22 cellular contexts compared by ENCODE assay signal in the genomic region with DNA sequence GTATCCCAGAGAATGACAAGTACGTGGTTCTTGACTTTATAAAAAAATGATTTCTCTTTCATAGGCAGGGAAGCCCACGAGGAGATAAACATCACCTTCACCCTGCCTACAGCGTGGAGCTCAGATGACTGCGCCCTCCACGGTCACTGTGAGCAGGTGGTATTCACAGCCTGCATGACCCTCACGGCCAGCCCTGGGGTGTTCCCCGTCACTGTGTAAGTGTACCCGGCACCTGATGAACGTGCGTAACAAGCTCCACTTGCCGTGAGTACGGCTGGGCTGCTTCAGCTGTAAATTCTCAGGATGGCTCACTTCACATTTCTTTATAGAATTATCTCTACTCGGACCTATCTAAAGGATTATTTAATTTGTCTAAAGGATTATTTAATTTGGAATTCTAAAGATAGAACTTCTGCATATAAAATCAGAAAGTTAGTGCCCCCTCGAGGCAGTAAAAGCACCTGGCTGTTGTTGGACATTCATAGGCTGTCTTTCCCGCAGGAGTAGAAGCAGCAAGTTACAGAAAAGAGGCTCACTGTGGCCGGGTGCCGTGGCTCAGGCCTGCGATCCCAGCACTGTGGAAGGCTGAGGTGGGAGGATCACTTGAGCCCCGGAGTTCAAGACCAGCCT.
"Had no signal": no experiment of that assay in that cellular context is flagged by ENCODE, and none has a peak within 500 bp of the region (broad histone marks: within the 10 kb centered on the region; RNA-seq: fewer than 3 reads in every experiment).

No MANE protein-coding gene starts in this region.

- DNase-seq: activated CD4-positive, alpha-beta memory T cell treated with anti-CD3 and anti-CD28 coated beads for 36 hours; activated CD4-positive, alpha-beta T cell treated with anti-CD3 and anti-CD28 coated beads, Interleukin-2, amount 10 ng/mL, durations not matched to agents 7 days and 5 days; activated CD4-positive, CD25-positive, alpha-beta regulatory T cell; activated CD8-positive, alpha-beta memory T cell treated with anti-CD3 and anti-CD28 coated beads for 24 hours; activated effector memory CD4-positive, alpha-beta T cell treated with Interleukin-2 at 50 U/mL for 16 hours; activated naive CD4-positive, alpha-beta T cell; KG1; MM.1S; NCI-H1105 treated with DMSO at 0.1 percent for 48 hours; NCI-H1436 treated with DMSO at 0.1 percent for 48 hours; NCI-H187; NCI-H2081; NCI-H510A treated with DMSO at 0.1 percent for 48 hours; Peyer's patch; SHP77; T-cell; T-helper 2 cell; T1000 had no signal

- H3K27ac ChIP-seq: breast epithelium, Peyer's patch, SJSA1 had no signal

- H3K9me3 ChIP-seq: breast epithelium, Peyer's patch, SJSA1 had no signal

- H3K27me3 Mint-ChIP-seq: activated CD4-positive, alpha-beta memory T cell treated with anti-CD3 and anti-CD28 coated beads for 36 hours; activated CD4-positive, alpha-beta T cell treated with anti-CD3 and anti-CD28 coated beads, Interleukin-2, amount 10 ng/mL, durations not matched to agents 7 days and 5 days; activated naive CD4-positive, alpha-beta T cell treated with anti-CD3 and anti-CD28 coated beads, Interleukin-2, amount 50 U/mL, for 24 hours; T-cell had no signal

- H3K4me3 Mint-ChIP-seq: activated CD4-positive, alpha-beta memory T cell treated with anti-CD3 and anti-CD28 coated beads for 36 hours; activated CD4-positive, alpha-beta T cell treated with anti-CD3 and anti-CD28 coated beads, Interleukin-2, amount 10 ng/mL, durations not matched to agents 7 days and 5 days; activated naive CD4-positive, alpha-beta T cell treated with anti-CD3 and anti-CD28 coated beads, Interleukin-2, amount 50 U/mL, for 24 hours; activated T-helper 1 cell treated with anti-CD3 and anti-CD28 coated beads, Interleukin-12 subunit alpha, Interleukin-12 subunit beta, Interleukin-2, Interleukin-4 antibody, amounts not matched to agents 30 ng/mL and 10 ng/mL and 1 ng/mL, durations not matched to agents 14 hours and 24 hours and 36 hours; T-cell had no signal

- H3K27me3 ChIP-seq: breast epithelium, Peyer's patch, SJSA1 had no signal

- H3K4me1 ChIP-seq: breast epithelium had no signal

- H3K27ac Mint-ChIP-seq: activated CD4-positive, alpha-beta memory T cell treated with anti-CD3 and anti-CD28 coated beads for 36 hours; activated CD4-positive, alpha-beta T cell treated with anti-CD3 and anti-CD28 coated beads, Interleukin-2, amount 10 ng/mL, durations not matched to agents 7 days and 5 days; activated naive CD4-positive, alpha-beta T cell treated with anti-CD3 and anti-CD28 coated beads, Interleukin-2, amount 50 U/mL, for 24 hours; activated T-helper 1 cell treated with anti-CD3 and anti-CD28 coated beads, Interleukin-12 subunit alpha, Interleukin-12 subunit beta, Interleukin-2, Interleukin-4 antibody, amounts not matched to agents 30 ng/mL and 10 ng/mL and 1 ng/mL, durations not matched to agents 14 hours and 24 hours and 36 hours; T-cell had no signal

- H3K9me3 Mint-ChIP-seq: activated CD4-positive, alpha-beta memory T cell treated with anti-CD3 and anti-CD28 coated beads for 36 hours; activated CD4-positive, alpha-beta T cell treated with anti-CD3 and anti-CD28 coated beads, Interleukin-2, amount 10 ng/mL, durations not matched to agents 7 days and 5 days; activated naive CD4-positive, alpha-beta T cell treated with anti-CD3 and anti-CD28 coated beads, Interleukin-2, amount 50 U/mL, for 24 hours; activated T-helper 1 cell treated with anti-CD3 and anti-CD28 coated beads, Interleukin-12 subunit alpha, Interleukin-12 subunit beta, Interleukin-2, Interleukin-4 antibody, amounts not matched to agents 30 ng/mL and 10 ng/mL and 1 ng/mL, durations not matched to agents 14 hours and 24 hours and 36 hours; T-cell had no signal

- H3K4me3 ChIP-seq: breast epithelium, Peyer's patch, SJSA1 had no signal

- H3K4me1 Mint-ChIP-seq: activated CD4-positive, alpha-beta T cell treated with anti-CD3 and anti-CD28 coated beads, Interleukin-2, amount 10 ng/mL, durations not matched to agents 7 days and 5 days; activated naive CD4-positive, alpha-beta T cell treated with anti-CD3 and anti-CD28 coated beads, Interleukin-2, amount 50 U/mL, for 24 hours; T-cell had no signal

- ATAC-seq: T-cell had no signal
